Comparison of ENCODE assay signal across 24 cellular contexts in the genomic region with DNA sequence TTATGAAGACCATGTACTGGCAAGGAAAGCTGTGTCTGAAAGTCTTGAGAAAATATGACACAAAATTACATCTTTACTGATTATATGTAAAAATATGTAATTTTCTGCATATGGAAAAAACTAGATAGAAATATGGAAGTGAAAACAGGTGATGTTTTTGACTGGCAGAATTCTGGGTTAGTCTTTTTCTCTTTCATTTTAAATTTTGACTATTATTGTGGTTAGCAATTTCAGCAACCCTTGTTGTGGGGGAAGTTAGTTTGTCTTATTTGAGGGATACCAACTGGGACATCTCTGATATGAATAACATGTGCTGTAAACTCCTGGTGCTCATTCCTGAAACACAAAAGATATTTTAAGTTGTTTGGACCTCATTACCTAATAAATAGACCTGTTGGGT. TPM values are rescaled to one million over a fixed set of nuclear protein-coding genes. Genes with fewer than 3 reads are reported as not detected.
DNase-seq lines count a peak whose midpoint lies in the region; ATAC-seq and TF ChIP-seq lines count a peak whose summit lies in the region.
"Had no signal": no experiment of that assay in that cellular context is flagged by ENCODE, and none has a peak within 500 bp of the region (broad histone marks: within the 10 kb centered on the region; RNA-seq: fewer than 3 reads in every experiment).

No MANE protein-coding gene starts in this region.

- no peaks in the 10 kb centered on the region for H3K79me2 ChIP-seq in GM23338 (replicated peaks; ENCODE audit: insufficient read depth)

- H3F3A ChIP-seq in GM23338 (replicated peaks; ENCODE audit: low read depth): no peaks in the 10 kb centered on the region

- no peaks in the 10 kb centered on the region for H3K27me3 ChIP-seq in GM23338 (ENCODE audit: insufficient read depth)
- H3K27me3 ChIP-seq: ovary had no signal

- no peak overlapping the region for H2AFZ ChIP-seq in GM23338

- no peak overlapping the region for H3K4me2 ChIP-seq in GM23338

- no peak overlapping the region for H3K4me3 Mint-ChIP-seq in GM23338
- H3K4me3 Mint-ChIP-seq: activated CD4-positive, alpha-beta T cell treated with anti-CD3 and anti-CD28 coated beads for 36 hours; CD14-positive monocyte; nephron progenitor cell had no signal

- H3K27ac ChIP-seq in GM23338 (ENCODE audit: low read depth): no peak overlapping the region
- H3K27ac ChIP-seq: 22Rv1, ovary had no signal

- no peaks in the 10 kb centered on the region for H3K4me1 Mint-ChIP-seq in GM23338
- H3K4me1 Mint-ChIP-seq: activated CD4-positive, alpha-beta T cell treated with anti-CD3 and anti-CD28 coated beads for 36 hours; CD14-positive monocyte; nephron progenitor cell had no signal

- peak; percentile 14 for DNase-seq in GM12865 (ENCODE audit: low read depth)
- no peak for DNase-seq in SW 1271 (lab: John Stamatoyannopoulos, UW)
- no peak for DNase-seq in GM23338 (ENCODE audit: low spot score)
- no peak for DNase-seq in RKO (ENCODE audit: low spot score)
- DNase-seq: activated CD4-positive, alpha-beta T cell treated with anti-CD3 and anti-CD28 coated beads for 36 hours; activated CD8-positive, alpha-beta memory T cell treated with anti-CD3 and anti-CD28 coated beads for 24 hours; activated gamma-delta T cell; activated T-cell treated with anti-CD3 and anti-CD28 coated beads, Interleukin-2, amount 50 U/mL, for 1 hour; DND-41; Karpas-422; MV-4-11; NCI-H510A; nephron progenitor cell; ovary; stimulated activated naive CD4-positive, alpha-beta T cell treated with Interleukin-2 at 50 U/mL for 16 hours had no signal

- no peaks in the 10 kb centered on the region for H3K9me3 Mint-ChIP-seq in GM23338
- H3K9me3 Mint-ChIP-seq: nephron progenitor cell had no signal

- H3K27ac Mint-ChIP-seq in GM23338: no peak overlapping the region
- H3K27ac Mint-ChIP-seq: activated CD4-positive, alpha-beta T cell treated with anti-CD3 and anti-CD28 coated beads for 36 hours; CD14-positive monocyte; nephron progenitor cell had no signal

- H3K36me3 ChIP-seq in GM23338 (ENCODE audit: insufficient read depth): no peaks in the 10 kb centered on the region
- H3K36me3 ChIP-seq: ovary had no signal

- no peaks in the 10 kb centered on the region for H3K4me1 ChIP-seq in GM23338 (ENCODE audit: insufficient read depth)

- no peaks in the 10 kb centered on the region for H4K20me1 ChIP-seq in GM23338 (replicated peaks; ENCODE audit: insufficient read depth)

- H3K36me3 Mint-ChIP-seq in GM23338 (ENCODE audit: low read depth): no peaks in the 10 kb centered on the region
- H3K36me3 Mint-ChIP-seq: CD14-positive monocyte had no signal

- TF ChIP-seq CTCF in GM12865 (IDR thresholded peaks at IDR 0.05; ENCODE audit: insufficient read depth, low read depth, low read length, missing control alignments): no peak
- no peak for TF ChIP-seq CTCF in GM23338 (conservative IDR thresholded peaks at IDR 0.05; ENCODE audit: low read depth in 2 of 2)

- H3K4me3 ChIP-seq in GM12865 (ENCODE audit: low read depth, low read length) (no peak overlapping the region), GM23338 (no peak overlapping the region)
- H3K4me3 ChIP-seq: ovary had no signal

- H3K27me3 Mint-ChIP-seq in GM23338 (ENCODE audit: insufficient read depth, low read depth, poor library complexity): peaks cover 2% of the 10 kb centered on the region

- H3K9me2 ChIP-seq in GM23338 (ENCODE audit: insufficient read depth): no peaks in the 10 kb centered on the region

- ATAC-seq in GM18909 (IDR thresholded peaks at IDR 0.05; ENCODE audit: poor library complexity, unreplicated experiment) (peak; percentile 54), GM21723 (IDR thresholded peaks at IDR 0.05; ENCODE audit: unreplicated experiment) (peak; percentile 77), HG03280 (IDR thresholded peaks at IDR 0.05; ENCODE audit: unreplicated experiment) (peak; percentile 81), GM18907 (IDR thresholded peaks at IDR 0.05; ENCODE audit: unreplicated experiment) (no peak), GM23338 (no peak)
- ATAC-seq: activated CD4-positive, alpha-beta T cell treated with anti-CD3 and anti-CD28 coated beads for 36 hours; HepG2; Right ventricle myocardium inferior; SK-N-SH treated with all-trans-retinoic acid at 6 μM for 48 hours had no signal

TF ChIP-seq in GM23338, 12 proteins besides CTCF, POLR2A, EP300 and RAD21:
- TF ChIP-seq EZH2 (IDR thresholded peaks at IDR 0.05; ENCODE audit: low read depth, unreplicated experiment) (no peak), ZNF331 (CRISPR knock-in tag; IDR thresholded peaks at IDR 0.05; ENCODE audit: low read depth) (no peak)

RNA-seq across cellular contexts. Expression of a gene that starts 49.9 kb away (rescaled TPM):
- 2.0 and 2.4 TPM in 2 replicates for total RNA-seq in GM23338 (2014; rRNA removed; shearing (Covaris generic))
- polyA plus RNA-seq in GM23338 (2016; fragmentation: Nextera tagmentation; extraction: Ambion mirVana): 0.54 and 0.66 TPM in 2 replicates

Comparison
In these comparisons a context has a peak if more than half of its experiments do, and no peak if none do; other contexts are left out.
1. ATAC-seq: peak in GM18909 (single experiment), GM21723 (single experiment) and HG03280 (single experiment); none in GM18907 (single experiment) and GM23338 (single experiment).